In genomic region chr1:108560430-108561144, GRCh38 we compare ENCODE assay signal across 8 cellular contexts. TPM values are rescaled to one million over a fixed set of nuclear protein-coding genes. Genes with fewer than 3 reads are reported as not detected.
DNase-seq lines count a peak whose midpoint lies in the region; ATAC-seq and TF ChIP-seq lines count a peak whose summit lies in the region.

No MANE protein-coding gene starts in this region.

- TF ChIP-seq CTCF in activated B cell treated with CpG ODN at 0.5 μM for 24 hours (IDR thresholded peaks at IDR 0.05), result no peak
- TF ChIP-seq CTCF in coronary artery (IDR thresholded peaks at IDR 0.05), result no peak
- TF ChIP-seq CTCF in right lobe of liver (IDR thresholded peaks at IDR 0.05), result no peak

- peak; percentile 49 for DNase-seq in NK-92 treated with Interleukin-12 subunit alpha and Interleukin-12 subunit beta, amount 100 ng/mL, for 24 hours (lab: John Stamatoyannopoulos, UW)
- DNase-seq in NK-92 (lab: John Stamatoyannopoulos, UW; ENCODE audit: unreplicated experiment), result no peak
- peak; percentile 71 for DNase-seq in NCI-H2227 (lab: John Stamatoyannopoulos, UW; ENCODE audit: unreplicated experiment)
- peak; percentile 34 for DNase-seq in activated B cell treated with CpG ODN at 0.5 μM for 24 hours
- peak; percentile 78 for DNase-seq in coronary artery (ENCODE audit: low spot score)
- peak; percentile 56 to 63 (median 61) for DNase-seq in right lobe of liver
- DNase-seq in stimulated activated CD8-positive, alpha-beta memory T cell treated with anti-CD3 and anti-CD28 coated beads, Interleukin-2, amount 100 ng/mL, for 48 hours (ENCODE audit: low read depth in 2 of 2), result peak; percentile 14 to 17

- no peaks in the 10 kb centered on the region for H3K36me3 ChIP-seq in right lobe of liver

- intact Hi-C loops in activated B cell treated with CpG ODN at 0.5 μM for 24 hours (cut with micrococcal nuclease), result loop anchor here (1.0 to 5.0 kb wide), 8 partner anchors 48 to 776 kb away; partner anchors contain the start of genes HENMT1, PRPF38B, SLC25A24 and STXBP3
- intact Hi-C loops in right lobe of liver (cut with DNase I), result loop anchor here in 1 of 2 donors (10.0 kb wide), 1 partner anchor 46 kb away; no protein-coding TSS in a partner anchor

- peaks cover 24% of the 10 kb centered on the region for H3K4me1 Mint-ChIP-seq in activated B cell treated with CpG ODN at 0.5 μM for 24 hours

- WGBS in right lobe of liver (ENCODE audit: insufficient coverage, low coverage, low lambda C conversion rate, missing lambda C conversion rate), result 3% methylated on average over 14 of the region's 22 CpGs

- no peaks in the 10 kb centered on the region for H3K9me3 Mint-ChIP-seq in activated B cell treated with CpG ODN at 0.5 μM for 24 hours

- peak overlapping the region; percentile 84 for H3K4me3 ChIP-seq in coronary artery
- peak overlapping the region; percentile 54 to 61 (median 58) for H3K4me3 ChIP-seq in right lobe of liver

- peak overlapping the region; percentile 93 for H3K4me3 Mint-ChIP-seq in activated B cell treated with CpG ODN at 0.5 μM for 24 hours

- peak; percentile 8 for ATAC-seq in HG02938 (IDR thresholded peaks at IDR 0.05; ENCODE audit: unreplicated experiment)
- ATAC-seq in activated B cell treated with CpG ODN at 0.5 μM for 24 hours (ENCODE audit: low read depth), result peak; percentile 12
- peak in 3 of 4 donors; percentile 9 to 33 (median 9) for ATAC-seq in right lobe of liver

- peak overlapping the region; percentile 60 to 87 for H3K27ac ChIP-seq in coronary artery
- H3K27ac ChIP-seq in right lobe of liver, result peak overlapping the region; percentile 21 to 65 (median 42)

- H3K4me1 ChIP-seq in right lobe of liver, result peaks cover 0 to 10% (median 0%) of the 10 kb centered on the region in 4 donors

- H3K36me3 Mint-ChIP-seq in activated B cell treated with CpG ODN at 0.5 μM for 24 hours (ENCODE audit: low read depth), result peaks cover 1% of the 10 kb centered on the region

- POLR2A ChIA-PET in activated B cell treated with CpG ODN at 0.5 μM for 24 hours (lab: Charles Lee), result interaction anchor here (1.0 to 5.5 kb wide), 8 partner anchors 9 to 778 kb away, joined by 4 to 38 read pairs (median 10); partner anchors contain the start of genes HENMT1, PRPF38B and SLC25A24

- no peaks in the 10 kb centered on the region for H3K9me3 ChIP-seq in right lobe of liver

- CTCF ChIA-PET in activated B cell treated with CpG ODN at 0.5 μM for 24 hours (lab: Charles Lee), result interaction anchor here (0.7 to 7.2 kb wide), 16 partner anchors 10 to 778 kb away, joined by 3 to 237 read pairs (median 5); partner anchors contain the start of gene SLC25A24

- no peaks in the 10 kb centered on the region for H3K27me3 Mint-ChIP-seq in activated B cell treated with CpG ODN at 0.5 μM for 24 hours

- peak; percentile 25 for TF ChIP-seq POLR2A in right lobe of liver (IDR thresholded peaks at IDR 0.05)

- no peaks in the 10 kb centered on the region for H3K27me3 ChIP-seq in right lobe of liver

- peak overlapping the region; percentile 90 for H3K27ac Mint-ChIP-seq in activated B cell treated with CpG ODN at 0.5 μM for 24 hours

RNA-seq across cellular contexts. Expression of gene EEIG2, which starts 0.7 kb away (rescaled TPM):
- 7.0 and 7.1 TPM in 2 replicates for total RNA-seq in activated B cell treated with CpG ODN at 0.5 μM for 24 hours
- total RNA-seq in right lobe of liver, result 1 to 10 TPM in 5 of 6 experiments, under 1 TPM in 1; 0.88 to 6.5 (median 2.6) TPM
